ENCODE assay signal across 28 cellular contexts in genomic region chrX:100381613-100382012, GRCh38. TPM values are rescaled to one million over a fixed set of nuclear protein-coding genes. Genes with fewer than 3 reads are reported as not detected.
DNase-seq lines count a peak whose midpoint lies in the region; ATAC-seq, FAIRE-seq and TF ChIP-seq lines count a peak whose summit lies in the region.
"Had no signal": no experiment of that assay in that cellular context is flagged by ENCODE, and none has a peak within 500 bp of the region (broad histone marks: within the 10 kb centered on the region; RNA-seq: fewer than 3 reads in every experiment).

No MANE protein-coding gene starts in this region.

- peaks cover 14 to 18% of the 10 kb centered on the region in 2 experiments for H3K4me1 Mint-ChIP-seq in H9

- no peak overlapping the region for H3K4me2 ChIP-seq in A549
- H3K4me2 ChIP-seq in H9 (ENCODE audit: insufficient read depth, insufficient read length, low read length), result no peak overlapping the region
- H3K4me2 ChIP-seq: KMS-11 had no signal

- no peak for TF ChIP-seq POLR2A in A549 (IDR thresholded peaks at IDR 0.05; ENCODE audit: low read length)
- no peak for TF ChIP-seq POLR2A in GM18505 (IDR thresholded peaks at IDR 0.05; ENCODE audit: borderline replicate concordance, extremely low read depth, insufficient read depth, insufficient read length)

- no peak overlapping the region for H3K14ac ChIP-seq in H9 (ENCODE audit: insufficient read depth, low read length)

- no peak overlapping the region for H2BK120ac ChIP-seq in H9 (ENCODE audit: low read depth, low read length, poor library complexity, severe bottlenecking)

- H3K23ac ChIP-seq in H9 (ENCODE audit: insufficient read length, low read depth, low read length), result no peak overlapping the region

- no peak overlapping the region for H3K18ac ChIP-seq in H9 (ENCODE audit: insufficient read length, low read depth, low read length)

- TF ChIP-seq CTCF in A549 (IDR thresholded peaks at IDR 0.05) (no peak), fibroblast of villous mesenchyme (IDR thresholded peaks at IDR 0.05; ENCODE audit: insufficient read depth, low read depth, low read length) (no peak), H9 (conservative IDR thresholded peaks at IDR 0.05) (no peak)

- H3K79me2 ChIP-seq in H9 (ENCODE audit: insufficient read depth, low read length), result no peaks in the 10 kb centered on the region

- H3K27me3 ChIP-seq in adipocyte (replicated peaks; ENCODE audit: control insufficient read depth, insufficient read depth, low read length) (peaks cover 32% of the 10 kb centered on the region), H9 (ENCODE audit: insufficient read depth, low read length) (no peaks in the 10 kb centered on the region; the same call in 1 of the 2 replicates)

- no peak overlapping the region for H4K8ac ChIP-seq in H9 (replicated peaks; ENCODE audit: insufficient read length, low read depth, low read length)

- POLR2A ChIA-PET in A549 (lab: Yijun Ruan, JAX), result no interaction called here

- no peaks in the 10 kb centered on the region for H3K9me3 Mint-ChIP-seq in H9
- H3K9me3 Mint-ChIP-seq: activated naive CD4-positive, alpha-beta T cell treated with anti-CD3 and anti-CD28 coated beads, Interleukin-2, amount 50 U/mL, for 72 hours; activated T-helper 1 cell treated with anti-CD3 and anti-CD28 coated beads, Interleukin-12 subunit alpha, Interleukin-12 subunit beta, Interleukin-2, Interleukin-4 antibody, amounts not matched to agents 30 ng/mL and 10 ng/mL and 1 ng/mL, durations not matched to agents 14 hours and 24 hours and 36 hours had no signal

- no peak for TF ChIP-seq RAD21 in A549 (conservative IDR thresholded peaks at IDR 0.05 in 1 of 2, IDR thresholded peaks at IDR 0.05 in 1 of 2)

- no peaks in the 10 kb centered on the region for H3K23me2 ChIP-seq in H9 (ENCODE audit: insufficient read length, low read depth, low read length, poor library complexity, severe bottlenecking)

- H3K4ac ChIP-seq in H9 (ENCODE audit: low read depth, low read length), result no peak overlapping the region

- H3K27ac ChIP-seq in A549 (no peak overlapping the region), H9 (ENCODE audit: insufficient read length, low read depth, low read length) (no peak overlapping the region)
- H3K27ac ChIP-seq: KMS-11, RWPE1, skin epidermis, tibial nerve had no signal

- H4K20me1 ChIP-seq in H9 (ENCODE audit: control insufficient read depth, insufficient read depth, insufficient read length), result no peaks in the 10 kb centered on the region

- H3K4me1 ChIP-seq in A549 (no peaks in the 10 kb centered on the region), adipocyte (ENCODE audit: control insufficient read depth, insufficient read depth, low read length) (peaks cover 7% of the 10 kb centered on the region), H9 (ENCODE audit: insufficient read depth, low read length) (no peaks in the 10 kb centered on the region; the same call in 1 of the 2 replicates)
- H3K4me1 ChIP-seq: HAP-1 had no signal

- CTCF ChIA-PET in A549 (lab: Yijun Ruan, JAX), result interaction anchor here (1.1 kb wide), 1 partner anchor 12 kb away, joined by 3 read pairs; no protein-coding TSS in a partner anchor

- H2AK5ac ChIP-seq in H9 (ENCODE audit: insufficient read length, low read length), result no peak overlapping the region

- H3K9ac ChIP-seq in adipocyte (ENCODE audit: low read length), result no peak overlapping the region
- no peak overlapping the region for H3K9ac ChIP-seq in H9 (ENCODE audit: extremely low read depth, insufficient read length, low read length)
- H3K9ac ChIP-seq: KMS-11 had no signal

- no peaks in the 10 kb centered on the region for H3K79me1 ChIP-seq in H9 (ENCODE audit: insufficient read depth, low read depth, low read length, poor library complexity, severe bottlenecking)

- no peak overlapping the region for H2BK15ac ChIP-seq in H9 (ENCODE audit: low read depth, low read length)

- H3K4me3 ChIP-seq in A549, result no peak overlapping the region
- H3K4me3 ChIP-seq in adipocyte (ENCODE audit: low read length), result no peak overlapping the region
- no peak overlapping the region for H3K4me3 ChIP-seq in fibroblast of villous mesenchyme (ENCODE audit: low read depth, low read length)
- H3K4me3 ChIP-seq: HAP-1, skin epidermis, tibial nerve had no signal

- H4K5ac ChIP-seq in H9 (ENCODE audit: insufficient read length, low read depth, low read length), result no peak overlapping the region

- H2AFZ ChIP-seq in H9 (ENCODE audit: low read length), result no peak overlapping the region

- 16% methylated on average over 3 of the region's 3 CpGs for WGBS in A549 (ENCODE audit: missing lambda C conversion rate)
- no CpG with 5 or more reads among the region's 3 CpGs for WGBS in H9 (ENCODE audit: extremely low coverage, insufficient read length, low lambda C conversion rate)

- H3K27ac Mint-ChIP-seq in H9, result no peak overlapping the region
- H3K27ac Mint-ChIP-seq: activated naive CD4-positive, alpha-beta T cell treated with anti-CD3 and anti-CD28 coated beads, Interleukin-2, amount 50 U/mL, for 72 hours; activated T-helper 1 cell treated with anti-CD3 and anti-CD28 coated beads, Interleukin-12 subunit alpha, Interleukin-12 subunit beta, Interleukin-2, Interleukin-4 antibody, amounts not matched to agents 30 ng/mL and 10 ng/mL and 1 ng/mL, durations not matched to agents 14 hours and 24 hours and 36 hours; CD4-positive, CD25-positive, alpha-beta regulatory T cell had no signal

- no peak overlapping the region for H2BK5ac ChIP-seq in H9 (ENCODE audit: insufficient read length, low read length)

- FAIRE-seq in A549 (lab: Jason Lieb, UNC), result peak; percentile 67
- FAIRE-seq: D721Med, GM12892, HTR-8/SVneo, kidney had no signal

- H4K91ac ChIP-seq in H9 (ENCODE audit: insufficient read length, low read depth, low read length), result no peak overlapping the region

- TF ChIP-seq EP300 in A549 (IDR thresholded peaks at IDR 0.05), result no peak

- H3K36me3 Mint-ChIP-seq in H9 (ENCODE audit: insufficient read depth in 1 of 3, low read depth in 3 of 3), result no peaks in the 10 kb centered on the region
- H3K36me3 Mint-ChIP-seq: activated naive CD4-positive, alpha-beta T cell treated with anti-CD3 and anti-CD28 coated beads, Interleukin-2, amount 50 U/mL, for 72 hours; CD4-positive, CD25-positive, alpha-beta regulatory T cell had no signal

- no peak overlapping the region for H2BK20ac ChIP-seq in H9 (ENCODE audit: low read depth, low read length, poor library complexity, severe bottlenecking)

- no peak overlapping the region for H3K56ac ChIP-seq in H9 (ENCODE audit: insufficient read length, low read depth, low read length)

- no peak overlapping the region for H2BK12ac ChIP-seq in H9 (ENCODE audit: insufficient read length, low read depth, low read length)

- H3T11ph ChIP-seq in H9 (ENCODE audit: low read length), result no peak overlapping the region

- no peaks in the 10 kb centered on the region for H3K36me3 ChIP-seq in adipocyte (ENCODE audit: control insufficient read depth, insufficient read depth, low read length, severe bottlenecking)
- H3K36me3 ChIP-seq: HAP-1, tibial nerve had no signal

- H3K27me3 Mint-ChIP-seq in H9 (ENCODE audit: low read depth), result peaks cover 10% of the 10 kb centered on the region
- H3K27me3 Mint-ChIP-seq: CD4-positive, CD25-positive, alpha-beta regulatory T cell had no signal

- no peak for ATAC-seq in A549
- no peak for ATAC-seq in GM18505 (IDR thresholded peaks at IDR 0.05; ENCODE audit: unreplicated experiment)
- ATAC-seq: activated naive CD4-positive, alpha-beta T cell treated with anti-CD3 and anti-CD28 coated beads, Interleukin-2, amount 50 U/mL, for 72 hours; SK-N-SH treated with all-trans-retinoic acid at 6 μM for 48 hours had no signal

- DNase-seq in A549 (ENCODE audit: low read depth in 1 of 2, low spot score in 1 of 2) (no peak), H4 (ENCODE audit: low spot score) (peak; percentile 29), adipocyte (ENCODE audit: low read depth) (peak; percentile 0), fibroblast of villous mesenchyme (ENCODE audit: low read depth) (peak; percentile 12), H9 (no peak), SIG-M5 (lab: John Stamatoyannopoulos, UW) (no peak), dermis blood vessel endothelial cell (no peak)
- DNase-seq: activated CD4-positive, alpha-beta T cell treated with anti-CD3 and anti-CD28 coated beads, Interleukin-2, amount 50 U/mL, for 1 hour; CD4-positive, CD25-positive, alpha-beta regulatory T cell; effector CD4-positive, alpha-beta T cell; erythroblast; kidney; NCI-H1092; NCI-H2029 treated with DMSO at 0.1 percent for 48 hours; NCI-H446; nucleus accumbens had no signal

- H3K9me3 ChIP-seq in A549 (no peaks in the 10 kb centered on the region), adipocyte (ENCODE audit: control insufficient read depth, low read length) (no peaks in the 10 kb centered on the region), H9 (ENCODE audit: control insufficient read depth, low read depth, low read length) (no peaks in the 10 kb centered on the region)
- H3K9me3 ChIP-seq: HAP-1, tibial nerve had no signal

- no peak overlapping the region for H3K4me3 Mint-ChIP-seq in H9
- H3K4me3 Mint-ChIP-seq: activated T-helper 1 cell treated with anti-CD3 and anti-CD28 coated beads, Interleukin-12 subunit alpha, Interleukin-12 subunit beta, Interleukin-2, Interleukin-4 antibody, amounts not matched to agents 30 ng/mL and 10 ng/mL and 1 ng/mL, durations not matched to agents 14 hours and 24 hours and 36 hours; CD4-positive, CD25-positive, alpha-beta regulatory T cell had no signal

TF ChIP-seq in A549, 52 proteins besides CTCF, POLR2A, EP300 and RAD21:
- no peak for TF ChIP-seq FOSB (CRISPR knock-in tag; IDR thresholded peaks at IDR 0.05)
- no peak for TF ChIP-seq BCL3 (IDR thresholded peaks at IDR 0.05)
- TF ChIP-seq ZNF302 (CRISPR knock-in tag; IDR thresholded peaks at IDR 0.05), result no peak

RNA-seq across cellular contexts. Expression of gene PCDH19, which starts 28.5 kb away (rescaled TPM):
- 0.01 and 0.03 TPM in 2 replicates for polyA plus RNA-seq in A549 (2011; rRNA removed)
- 0.01 TPM in 2 replicates for polyA plus RNA-seq in A549 (2012; cell fraction: cytosol; rRNA removed)
- 0.02 TPM in 2 replicates for polyA plus RNA-seq in A549 (2012; cell fraction: nucleus; rRNA removed)
- polyA plus RNA-seq in A549 (2017; fragmentation: RNase III; extraction: RNeasy Plus Mini Kit Qiagen cat#74134 plus additional on column Dnase treatment), result 0.01 TPM in 3 replicates
- polyA minus RNA-seq in A549 (2011; rRNA and poly(A)+ RNA removed), result not detected in 2 replicates
- 0.48 and 0.64 TPM in 2 replicates for total RNA-seq in H4 (2014; rRNA removed; shearing (Covaris generic))
- total RNA-seq in fibroblast of villous mesenchyme, result 0.32 and 0.86 TPM in 2 replicates
- total RNA-seq in H9 (2021), result 0.83 and 1.2 TPM in 2 replicates
- total RNA-seq in dermis blood vessel endothelial cell, result 0.60 and 0.68 TPM in 2 replicates
- total RNA-seq: activated naive CD4-positive, alpha-beta T cell treated with anti-CD3 and anti-CD28 coated beads, Interleukin-2, amount 50 U/mL, for 72 hours; CD4-positive, CD25-positive, alpha-beta regulatory T cell had no signal
- polyA plus RNA-seq: CD4-positive, CD25-positive, alpha-beta regulatory T cell had no signal

Comparison
In these comparisons a context has a peak if more than half of its experiments do, and no peak if none do; other contexts are left out.
1. DNase-seq: peak in H4 (single experiment), adipocyte (single experiment) and fibroblast of villous mesenchyme (single experiment); none in A549 (0 of 2), H9 (single experiment), SIG-M5 (single experiment) and dermis blood vessel endothelial cell (single experiment).